19 cellular contexts compared by ENCODE assay signal in genomic region chr6:85424981-85425380, GRCh38.
"Had no signal": no experiment of that assay in that cellular context is flagged by ENCODE, and none has a peak within 500 bp of the region (broad histone marks: within the 10 kb centered on the region; RNA-seq: fewer than 3 reads in every experiment).

No MANE protein-coding gene starts in this region.

- DNase-seq: activated CD4-positive, alpha-beta T cell treated with anti-CD3 and anti-CD28 coated beads, Interleukin-2, amount 10 ng/mL, durations not matched to agents 24 days and 14 days; activated CD4-positive, CD25-positive, alpha-beta regulatory T cell treated with anti-CD3 and anti-CD28 coated beads, Interleukin-2, amount 50 U/mL, for 72 hours; activated CD8-positive, alpha-beta T cell treated with anti-CD3 and anti-CD28 coated beads for 36 hours; activated naive CD4-positive, alpha-beta T cell treated with Interleukin-2 at 50 U/mL for 16 hours; activated T-cell treated with anti-CD3 and anti-CD28 coated beads, Interleukin-2, amount 50 U/mL, for 4 hours; anterior cingulate cortex; effector CD4-positive, alpha-beta T cell; foreskin keratinocyte; heart right ventricle; left ventricle myocardium inferior; mesendoderm; stimulated activated CD4-positive, alpha-beta T cell treated with anti-CD3 and anti-CD28 coated beads, Interleukin-1b, Interleukin-23, amount 100 ng/mL, for 48 hours; stimulated activated CD4-positive, alpha-beta T cell treated with anti-CD3 and anti-CD28 coated beads, Interleukin-4, amount 100 ng/mL, for 4 hours; stimulated activated CD8-positive, alpha-beta memory T cell treated with anti-CD3 and anti-CD28 coated beads, Interleukin-4, amount 100 ng/mL, for 48 hours; stimulated activated naive CD8-positive, alpha-beta T cell treated with anti-CD3 and anti-CD28 coated beads, Interleukin-15, amount 100 ng/mL, for 72 hours; substantia nigra; uterus had no signal

- ATAC-seq: activated CD8-positive, alpha-beta T cell treated with anti-CD3 and anti-CD28 coated beads for 36 hours; activated T-cell treated with anti-CD3 and anti-CD28 coated beads, Interleukin-2, amount 50 U/mL, for 4 hours; foreskin keratinocyte; heart right ventricle; natural killer cell treated with Interleukin-12 subunit alpha and Interleukin-12 subunit beta and Interleukin-15 and Interleukin-18, amount 100 ng/mL, for 72 hours; stimulated activated memory B cell treated with anti-CD40 and anti-IgM and Interleukin-4, amounts not matched to agents 10 μg/mL and 1 μg/mL and 100 μg/mL, for 72 hours; stimulated activated naive CD8-positive, alpha-beta T cell treated with anti-CD3 and anti-CD28 coated beads, Interleukin-15, amount 100 ng/mL, for 72 hours had no signal
